8 cellular contexts compared by ENCODE assay signal in genomic region chr9:127921592-127922120, GRCh38.
A peak's percentile ranks its signal among the peaks of the same experiment; 100 is the strongest.
DNase-seq lines count a peak whose midpoint lies in the region; ATAC-seq lines count a peak whose summit lies in the region.

No MANE protein-coding gene starts in this region.

- ATAC-seq in GM21619 (IDR thresholded peaks at IDR 0.05; ENCODE audit: unreplicated experiment) (no peak), GM21737 (IDR thresholded peaks at IDR 0.05; ENCODE audit: unreplicated experiment) (no peak)

- DNase-seq in D341Med (ENCODE audit: low spot score) (peak; percentile 89), HuH-7.5 (ENCODE audit: low spot score) (peak; percentile 94), T-helper 9 cell (peak; percentile 78), astrocyte of the hippocampus (ENCODE audit: low read depth, low spot score) (peak; percentile 75), iPS-NIHi7 (ENCODE audit: extremely low spot score) (peak; percentile 81)
- peak; percentile 71 to 78 for DNase-seq in stimulated activated CD4-positive, alpha-beta T cell treated with anti-CD3 and anti-CD28 coated beads, Interleukin-1b, Interleukin-23, amount 100 ng/mL, for 4 hours (ENCODE audit: low read depth in 2 of 2)
